ENCODE assay signal across 12 cellular contexts in genomic region chr4:73010789-73011628, GRCh38. TPM values are rescaled to one million over a fixed set of nuclear protein-coding genes. Genes with fewer than 3 reads are reported as not detected.
DNase-seq lines count a peak whose midpoint lies in the region; ATAC-seq and TF ChIP-seq lines count a peak whose summit lies in the region.
"Had no signal": no experiment of that assay in that cellular context is flagged by ENCODE, and none has a peak within 500 bp of the region (broad histone marks: within the 10 kb centered on the region; RNA-seq: fewer than 3 reads in every experiment).

No MANE protein-coding gene starts in this region.

- H3K27ac Mint-ChIP-seq in chondrocyte (ENCODE audit: unreplicated experiment): no peak overlapping the region
- H3K27ac Mint-ChIP-seq in naive thymus-derived CD4-positive, alpha-beta T cell: no peak overlapping the region
- no peak overlapping the region for H3K27ac Mint-ChIP-seq in stimulated activated effector memory CD8-positive, alpha-beta T cell treated with anti-CD3 and anti-CD28 coated beads, Interleukin-12 subunit alpha, Interleukin-12 subunit beta, amount 100 ng/mL, for 72 hours
- H3K27ac Mint-ChIP-seq: CD4-positive, alpha-beta T cell had no signal

- POLR2A ChIA-PET in naive thymus-derived CD4-positive, alpha-beta T cell (lab: Charles Lee): no interaction called here
- POLR2A ChIA-PET in OCI-LY7 (lab: Charles Lee): interaction anchor here (0.6 kb wide), 1 partner anchor 44 kb away, joined by 3 read pairs; no protein-coding TSS in a partner anchor

- H3K27me3 Mint-ChIP-seq in chondrocyte (ENCODE audit: low read depth): peaks cover 11% of the 10 kb centered on the region
- H3K27me3 Mint-ChIP-seq in naive thymus-derived CD4-positive, alpha-beta T cell: peaks cover 6 to 24% (median 15%) of the 10 kb centered on the region in 5 donors

- H3K27me3 ChIP-seq in naive thymus-derived CD4-positive, alpha-beta T cell (ENCODE audit: control insufficient read depth in 2 of 2, insufficient read depth in 2 of 2, low read length in 2 of 2): no peaks in the 10 kb centered on the region
- H3K27me3 ChIP-seq: BE2C had no signal

- no peak overlapping the region for H3K4me3 Mint-ChIP-seq in chondrocyte (ENCODE audit: unreplicated experiment)
- no peak overlapping the region for H3K4me3 Mint-ChIP-seq in naive thymus-derived CD4-positive, alpha-beta T cell
- no peak overlapping the region for H3K4me3 Mint-ChIP-seq in stimulated activated effector memory CD8-positive, alpha-beta T cell treated with anti-CD3 and anti-CD28 coated beads, Interleukin-12 subunit alpha, Interleukin-12 subunit beta, amount 100 ng/mL, for 72 hours
- H3K4me3 Mint-ChIP-seq: CD4-positive, alpha-beta T cell; H9 had no signal

- no peak overlapping the region for H3K27ac ChIP-seq in naive thymus-derived CD4-positive, alpha-beta T cell (ENCODE audit: low read depth, low read length)
- H3K27ac ChIP-seq in OCI-LY7 (ENCODE audit: low read depth, low read length, poor library complexity, severe bottlenecking): no peak overlapping the region

- no peaks in the 10 kb centered on the region for H3K4me1 ChIP-seq in naive thymus-derived CD4-positive, alpha-beta T cell (ENCODE audit: control insufficient read depth in 2 of 2, insufficient read depth in 2 of 2, low read length in 2 of 2)
- peaks cover 7% of the 10 kb centered on the region for H3K4me1 ChIP-seq in OCI-LY7 (ENCODE audit: insufficient read depth, low read length, poor library complexity, severe bottlenecking)
- H3K4me1 ChIP-seq: BE2C, Caco-2 had no signal

- intact Hi-C loops in naive thymus-derived CD4-positive, alpha-beta T cell (cut with micrococcal nuclease): loop anchor here in 1 of 2 donors (10.0 kb wide), 1 partner anchor 716 kb away; no protein-coding TSS in a partner anchor
- intact Hi-C loops in OCI-LY7 (cut with micrococcal nuclease; ENCODE audit: unreplicated experiment): no loop called here

- no peak overlapping the region for H2AFZ ChIP-seq in OCI-LY7 (ENCODE audit: low read length)

- H3K4me1 Mint-ChIP-seq in chondrocyte (ENCODE audit: low read depth): peaks cover 4% of the 10 kb centered on the region
- H3K4me1 Mint-ChIP-seq in naive thymus-derived CD4-positive, alpha-beta T cell: no peaks in the 10 kb centered on the region
- H3K4me1 Mint-ChIP-seq in stimulated activated effector memory CD8-positive, alpha-beta T cell treated with anti-CD3 and anti-CD28 coated beads, Interleukin-12 subunit alpha, Interleukin-12 subunit beta, amount 100 ng/mL, for 72 hours: no peaks in the 10 kb centered on the region

- no peaks in the 10 kb centered on the region for H4K20me1 ChIP-seq in OCI-LY7 (ENCODE audit: insufficient read depth, low read length)

- peaks cover 0 to 16% (median 0%) of the 10 kb centered on the region in 3 experiments for H3K9me3 ChIP-seq in naive thymus-derived CD4-positive, alpha-beta T cell (ENCODE audit: control insufficient read depth in 2 of 3, low read length in 3 of 3)
- peaks cover 6% of the 10 kb centered on the region; the same call in 1 of the 2 replicates for H3K9me3 ChIP-seq in OCI-LY7 (ENCODE audit: low read length)
- H3K9me3 ChIP-seq: BE2C, Caco-2 had no signal

- no peak overlapping the region for H3K4me3 ChIP-seq in naive thymus-derived CD4-positive, alpha-beta T cell (ENCODE audit: low read length)
- H3K4me3 ChIP-seq in OCI-LY7 (ENCODE audit: low read depth, low read length, poor library complexity, severe bottlenecking): no peak overlapping the region

- DNase-seq in chondrocyte (ENCODE audit: low spot score) (peak; percentile 67), OCI-LY7 (ENCODE audit: low spot score) (no peak), CD1c-positive myeloid dendritic cell (ENCODE audit: extremely low spot score) (no peak)
- DNase-seq in naive thymus-derived CD4-positive, alpha-beta T cell: no peak
- DNase-seq in stimulated activated effector memory CD8-positive, alpha-beta T cell treated with anti-CD3 and anti-CD28 coated beads, Interleukin-12 subunit alpha, Interleukin-12 subunit beta, amount 100 ng/mL, for 72 hours (ENCODE audit: low spot score in 2 of 2): no peak
- no peak for DNase-seq in stimulated activated CD4-positive, alpha-beta T cell treated with anti-CD3 and anti-CD28 coated beads, Interleukin-2, amount 100 ng/mL, for 24 hours
- DNase-seq: ACHN; BE2C; C1 segment of cervical spinal cord; Caco-2; CD4-positive, alpha-beta T cell; H9 had no signal

- no peak overlapping the region for H3K4me2 ChIP-seq in OCI-LY7 (ENCODE audit: low read length)

- no peaks in the 10 kb centered on the region for H3K36me3 ChIP-seq in naive thymus-derived CD4-positive, alpha-beta T cell (ENCODE audit: control insufficient read depth in 2 of 3, insufficient read depth in 3 of 3, low read length in 3 of 3)
- no peaks in the 10 kb centered on the region for H3K36me3 ChIP-seq in OCI-LY7 (ENCODE audit: insufficient read depth, low read length)
- H3K36me3 ChIP-seq: BE2C had no signal

- TF ChIP-seq CTCF in chondrocyte (IDR thresholded peaks at IDR 0.05): no peak
- TF ChIP-seq CTCF in OCI-LY7 (conservative IDR thresholded peaks at IDR 0.05; ENCODE audit: low read length): no peak

- CTCF ChIA-PET in naive thymus-derived CD4-positive, alpha-beta T cell (lab: Charles Lee): no interaction called here
- CTCF ChIA-PET in OCI-LY7 (lab: Charles Lee; ENCODE audit: unreplicated experiment): no interaction called here

- peaks cover 9% of the 10 kb centered on the region for H3K9me3 Mint-ChIP-seq in chondrocyte (ENCODE audit: low read depth)
- H3K9me3 Mint-ChIP-seq in naive thymus-derived CD4-positive, alpha-beta T cell: peaks cover 2 to 36% (median 12%) of the 10 kb centered on the region in 11 donors
- peaks cover 3% of the 10 kb centered on the region for H3K9me3 Mint-ChIP-seq in stimulated activated effector memory CD8-positive, alpha-beta T cell treated with anti-CD3 and anti-CD28 coated beads, Interleukin-12 subunit alpha, Interleukin-12 subunit beta, amount 100 ng/mL, for 72 hours
- H3K9me3 Mint-ChIP-seq: H9 had no signal

- no peaks in the 10 kb centered on the region for H3K9me2 ChIP-seq in OCI-LY7 (ENCODE audit: insufficient read depth, low read length)

- no TSS peak for BruUV-seq in OCI-LY7 (replicated peaks; lab: Mats Ljungman, UMichigan)

- peaks cover 7% of the 10 kb centered on the region for H3K36me3 Mint-ChIP-seq in chondrocyte (ENCODE audit: low read depth)
- H3K36me3 Mint-ChIP-seq in naive thymus-derived CD4-positive, alpha-beta T cell: peaks cover 0 to 10% (median 0%) of the 10 kb centered on the region in 5 donors
- no peaks in the 10 kb centered on the region for H3K36me3 Mint-ChIP-seq in stimulated activated effector memory CD8-positive, alpha-beta T cell treated with anti-CD3 and anti-CD28 coated beads, Interleukin-12 subunit alpha, Interleukin-12 subunit beta, amount 100 ng/mL, for 72 hours

- peak; percentile 12 for ATAC-seq in naive thymus-derived CD4-positive, alpha-beta T cell
- peak; percentile 36 for ATAC-seq in stimulated activated effector memory CD8-positive, alpha-beta T cell treated with anti-CD3 and anti-CD28 coated beads, Interleukin-12 subunit alpha, Interleukin-12 subunit beta, amount 100 ng/mL, for 72 hours

- H3K79me2 ChIP-seq in OCI-LY7 (ENCODE audit: insufficient read depth, low read depth, low read length): no peaks in the 10 kb centered on the region

RNA-seq across cellular contexts. Expression of gene COX18, which starts 58.5 kb away (rescaled TPM):
- 13.2 to 18.6 TPM (median 14.5 TPM) in 3 replicates for total RNA-seq in chondrocyte
- 10 to 100 TPM; 11.1 to 18.4 (median 14.0) TPM for total RNA-seq in naive thymus-derived CD4-positive, alpha-beta T cell
- polyA plus RNA-seq in naive thymus-derived CD4-positive, alpha-beta T cell: 1 to 10 TPM; 6.9 to 9.7 TPM
- 14.3 and 16.9 TPM in 2 replicates for total RNA-seq in OCI-LY7 (2014; rRNA removed; shearing (Covaris generic))
- total RNA-seq in OCI-LY7 (2022): 23.4 and 23.5 TPM in 2 replicates
